Comparison of ENCODE assay signal across 9 cellular contexts in the genomic region with DNA sequence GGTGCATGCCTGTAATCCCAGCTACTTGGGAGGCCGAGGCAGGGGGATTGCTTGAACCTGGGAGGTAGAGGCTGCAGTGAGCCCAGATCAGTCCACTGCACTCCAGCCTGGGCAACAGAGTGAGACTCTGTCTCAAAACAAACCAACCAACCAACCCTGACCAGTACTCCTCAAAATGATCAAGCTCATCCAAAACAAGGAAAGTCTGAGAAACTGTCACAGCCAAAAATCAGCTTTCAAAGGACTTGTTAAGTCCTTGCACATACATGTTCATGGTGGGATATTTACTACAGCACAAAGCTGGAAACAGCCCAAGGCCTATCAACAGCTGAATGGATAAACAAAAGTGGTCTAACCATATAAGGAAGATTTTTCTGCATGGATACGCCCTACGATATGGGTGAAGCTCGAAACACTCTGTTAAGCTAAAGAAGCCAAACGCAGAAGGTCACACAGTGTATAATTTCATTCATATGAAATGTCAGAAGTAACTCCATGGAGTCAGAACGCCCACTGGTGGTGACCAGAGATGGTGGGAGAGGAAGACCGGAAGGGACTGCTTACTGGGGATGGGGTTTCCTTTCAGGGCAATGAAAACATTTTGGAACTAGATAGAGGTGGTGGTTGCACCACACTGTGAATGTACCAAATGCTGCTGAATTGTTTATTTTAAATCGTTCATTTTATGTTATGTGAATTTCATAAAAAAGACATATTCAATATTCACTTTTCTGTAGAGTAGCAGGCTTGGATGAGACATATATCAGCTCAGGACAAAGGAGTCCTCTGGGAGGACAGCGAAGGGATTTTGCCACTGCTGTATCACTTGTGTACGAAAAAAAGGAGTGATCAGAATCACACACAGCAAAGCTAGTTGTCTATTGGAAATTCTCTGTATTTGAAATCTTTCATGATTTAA. TPM values are rescaled to one million over a fixed set of nuclear protein-coding genes. Genes with fewer than 3 reads are reported as not detected.
A peak's percentile ranks its signal among the peaks of the same experiment; 100 is the strongest.
DNase-seq lines count a peak whose midpoint lies in the region; ATAC-seq and TF ChIP-seq lines count a peak whose summit lies in the region.
"Had no signal": no experiment of that assay in that cellular context is flagged by ENCODE, and none has a peak within 500 bp of the region (broad histone marks: within the 10 kb centered on the region; RNA-seq: fewer than 3 reads in every experiment).

No MANE protein-coding gene starts in this region.

- H3K27me3 ChIP-seq in BE2C (no peaks in the 10 kb centered on the region), parathyroid adenoma (ENCODE audit: control insufficient read depth, insufficient read depth, low read length) (no peaks in the 10 kb centered on the region)

- peaks cover 15% of the 10 kb centered on the region for H3K4me1 ChIP-seq in BE2C
- peaks cover 11% of the 10 kb centered on the region for H3K4me1 ChIP-seq in parathyroid adenoma

- no peak overlapping the region for H3K9ac ChIP-seq in parathyroid adenoma

- H3K27ac Mint-ChIP-seq in HFFc6: peak overlapping the region; percentile 23; the same call in 1 of the 2 replicates
- H3K27ac Mint-ChIP-seq in T-helper 2 cell treated with Interferon-gamma antibody and Interleukin-4, amounts not matched to agents 5 μg/mL and 100 μg/mL, for 36 hours: no peak overlapping the region

- CTCF ChIA-PET in RWPE1 (lab: Yijun Ruan, JAX): interaction anchor here (0.5 to 1.8 kb wide), 9 partner anchors 10 to 1093 kb away, joined by 3 to 11 read pairs (median 4); no protein-coding TSS in a partner anchor

- no peak overlapping the region; the same call in 1 of the 2 replicates for H3K4me3 Mint-ChIP-seq in HFFc6
- no peak overlapping the region for H3K4me3 Mint-ChIP-seq in T-helper 2 cell treated with Interferon-gamma antibody and Interleukin-4, amounts not matched to agents 5 μg/mL and 100 μg/mL, for 36 hours

- H3K36me3 ChIP-seq in BE2C (peaks cover 4% of the 10 kb centered on the region; the same call in 1 of the 2 replicates), parathyroid adenoma (ENCODE audit: control insufficient read depth, insufficient read depth, low read length) (no peaks in the 10 kb centered on the region)

- 0 out of 2 replicates have a peak, but pooled peaks cover 4% of the 10 kb centered on the region for H3K36me3 Mint-ChIP-seq in HFFc6 (ENCODE audit: low read depth)
- no peaks in the 10 kb centered on the region for H3K36me3 Mint-ChIP-seq in T-helper 2 cell treated with Interferon-gamma antibody and Interleukin-4, amounts not matched to agents 5 μg/mL and 100 μg/mL, for 36 hours (ENCODE audit: low read depth)

- POLR2A ChIA-PET in RWPE1 (lab: Yijun Ruan, JAX; ENCODE audit: low non-redundant PET): no interaction called here

- no peak overlapping the region for H3K4me2 ChIP-seq in parathyroid adenoma (ENCODE audit: low read length)

- peak; percentile 75 for DNase-seq in BE2C
- DNase-seq in HFFc6: peak; percentile 41
- DNase-seq in RWPE1 (ENCODE audit: low spot score): peak; percentile 30
- DNase-seq in fibroblast of gingiva (ENCODE audit: low read depth): peak; percentile 67
- no peak for DNase-seq in T-helper 2 cell treated with Interferon-gamma antibody and Interleukin-4, amounts not matched to agents 5 μg/mL and 100 μg/mL, for 36 hours (ENCODE audit: low spot score)
- no peak for DNase-seq in NCI-H1417 treated with DMSO at 0.1 percent for 48 hours (lab: John Stamatoyannopoulos, UW)

- H3K4me3 ChIP-seq in BE2C (ENCODE audit: low read depth, low read length): no peak overlapping the region
- no peak overlapping the region for H3K4me3 ChIP-seq in parathyroid adenoma (ENCODE audit: low read depth, low read length)

- no peaks in the 10 kb centered on the region for H3K9me3 Mint-ChIP-seq in HFFc6
- no peaks in the 10 kb centered on the region for H3K9me3 Mint-ChIP-seq in T-helper 2 cell treated with Interferon-gamma antibody and Interleukin-4, amounts not matched to agents 5 μg/mL and 100 μg/mL, for 36 hours

- TF ChIP-seq CTCF in BE2C (IDR thresholded peaks at IDR 0.05; ENCODE audit: low read depth, low read length) (peak; percentile 95), HFFc6 (IDR thresholded peaks at IDR 0.05) (peak; percentile 87), RWPE1 (conservative IDR thresholded peaks at IDR 0.05; ENCODE audit: low read depth) (peak; percentile 60), parathyroid adenoma (IDR thresholded peaks at IDR 0.05) (peak; percentile 68)

- peaks cover 2% of the 10 kb centered on the region for H3K27me3 Mint-ChIP-seq in HFFc6 (ENCODE audit: insufficient read depth)
- H3K27me3 Mint-ChIP-seq in T-helper 2 cell treated with Interferon-gamma antibody and Interleukin-4, amounts not matched to agents 5 μg/mL and 100 μg/mL, for 36 hours (ENCODE audit: low read depth): peaks cover 2% of the 10 kb centered on the region

- no peak for ATAC-seq in HG02938 (IDR thresholded peaks at IDR 0.05; ENCODE audit: unreplicated experiment)

- no peaks in the 10 kb centered on the region for H3K79me2 ChIP-seq in parathyroid adenoma

- H2AFZ ChIP-seq in parathyroid adenoma: peak overlapping the region; percentile 18

- H3K4me1 Mint-ChIP-seq in HFFc6 (ENCODE audit: low read depth): peaks cover 28% of the 10 kb centered on the region
- H3K4me1 Mint-ChIP-seq in T-helper 2 cell treated with Interferon-gamma antibody and Interleukin-4, amounts not matched to agents 5 μg/mL and 100 μg/mL, for 36 hours (ENCODE audit: low read depth): peaks cover 11% of the 10 kb centered on the region

- H3K9me3 ChIP-seq in BE2C: no peaks in the 10 kb centered on the region
- H3K9me3 ChIP-seq in parathyroid adenoma (ENCODE audit: control insufficient read depth, low read length): no peaks in the 10 kb centered on the region

- H3K27ac ChIP-seq in RWPE1 (no peak overlapping the region), parathyroid adenoma (no peak overlapping the region)

RNA-seq across cellular contexts. Expression of a gene that starts 17.7 kb away (rescaled TPM):
- polyA plus RNA-seq in BE2C (2012; ENCODE audit: insufficient read depth, insufficient read length, low read depth): not detected
- not detected for total RNA-seq in HFFc6 (2021; fragmentation: NEBNext Ultra II Directional; extraction: Animal tissue kit (Norgen Biotek cat#: 25700))
- total RNA-seq: urinary bladder had no signal
- polyA plus RNA-seq: urinary bladder had no signal

RNA-seq across cellular contexts. Expression of a gene that starts 24.9 kb away (rescaled TPM):
- polyA plus RNA-seq in BE2C (2012; ENCODE audit: insufficient read depth, insufficient read length, low read depth): 168 TPM
- total RNA-seq in HFFc6 (2021; fragmentation: NEBNext Ultra II Directional; extraction: Animal tissue kit (Norgen Biotek cat#: 25700)): 10 to 100 TPM; 37.5 to 49.0 (median 46.8) TPM

RNA-seq across cellular contexts. Expression of a gene that starts 25.0 kb away (rescaled TPM):
- polyA plus RNA-seq in BE2C (2012; ENCODE audit: insufficient read depth, insufficient read length, low read depth): 183 TPM
- 10 to 100 TPM; 28.0 to 34.2 (median 30.7) TPM for total RNA-seq in HFFc6 (2021; fragmentation: NEBNext Ultra II Directional; extraction: Animal tissue kit (Norgen Biotek cat#: 25700))

RNA-seq across cellular contexts. Expression of a gene that starts 40.2 kb away (rescaled TPM):
- 481 TPM for polyA plus RNA-seq in BE2C (2012; ENCODE audit: insufficient read depth, insufficient read length, low read depth)
- total RNA-seq in HFFc6 (2021; fragmentation: NEBNext Ultra II Directional; extraction: Animal tissue kit (Norgen Biotek cat#: 25700)): 10 to 100 TPM; 66.0 to 79.4 (median 71.3) TPM

RNA-seq across cellular contexts. Expression of a gene that starts 50.0 kb away (rescaled TPM):
- polyA plus RNA-seq in BE2C (2012; ENCODE audit: insufficient read depth, insufficient read length, low read depth): 49.0 TPM
- total RNA-seq in HFFc6 (2021; fragmentation: NEBNext Ultra II Directional; extraction: Animal tissue kit (Norgen Biotek cat#: 25700)): not detected

Comparison
In these comparisons a context has a peak if more than half of its experiments do, and no peak if none do; other contexts are left out.
1. DNase-seq: peak in BE2C (single experiment), HFFc6 (single experiment), RWPE1 (single experiment) and fibroblast of gingiva (single experiment); none in T-helper 2 cell treated with Interferon-gamma antibody and Interleukin-4, amounts not matched to agents 5 μg/mL and 100 μg/mL, for 36 hours (single experiment) and NCI-H1417 treated with DMSO at 0.1 percent for 48 hours (single experiment).
2. Peak in every context shown above with its lines, with median percentiles within 50 percentile points of each other: CTCF ChIP-seq.